1 cellular context compared by ENCODE assay signal in genomic region chr5:153520952-153521351, GRCh38.
TF ChIP-seq lines count a peak whose summit lies in the region.

No MANE protein-coding gene starts in this region.

TF ChIP-seq in IMR-90, 13 proteins besides CTCF, POLR2A, EP300 and RAD21 (continued from another document):
- TF ChIP-seq, protein P1, sequence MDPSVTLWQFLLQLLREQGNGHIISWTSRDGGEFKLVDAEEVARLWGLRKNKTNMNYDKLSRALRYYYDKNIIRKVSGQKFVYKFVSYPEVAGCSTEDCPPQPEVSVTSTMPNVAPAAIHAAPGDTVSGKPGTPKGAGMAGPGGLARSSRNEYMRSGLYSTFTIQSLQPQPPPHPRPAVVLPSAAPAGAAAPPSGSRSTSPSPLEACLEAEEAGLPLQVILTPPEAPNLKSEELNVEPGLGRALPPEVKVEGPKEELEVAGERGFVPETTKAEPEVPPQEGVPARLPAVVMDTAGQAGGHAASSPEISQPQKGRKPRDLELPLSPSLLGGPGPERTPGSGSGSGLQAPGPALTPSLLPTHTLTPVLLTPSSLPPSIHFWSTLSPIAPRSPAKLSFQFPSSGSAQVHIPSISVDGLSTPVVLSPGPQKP (IDR thresholded peaks at IDR 0.05; ENCODE audit: borderline replicate concordance, low read depth, low read length): no peak
- no peak for TF ChIP-seq CHD1 (IDR thresholded peaks at IDR 0.05; ENCODE audit: low read depth, low read length)
- no peak for TF ChIP-seq MAZ (IDR thresholded peaks at IDR 0.05; ENCODE audit: borderline replicate concordance, low read depth, low read length)
- no peak for TF ChIP-seq MAFK (IDR thresholded peaks at IDR 0.05; ENCODE audit: low read depth, low read length)
- no peak for TF ChIP-seq BHLHE40 (IDR thresholded peaks at IDR 0.05; ENCODE audit: low read depth, low read length)
- no peak for TF ChIP-seq FOS (IDR thresholded peaks at IDR 0.05; ENCODE audit: low read depth, low read length)
- no peak for TF ChIP-seq RCOR1 (IDR thresholded peaks at IDR 0.05; ENCODE audit: insufficient replicate concordance, low read length)
- TF ChIP-seq RFX5 (IDR thresholded peaks at IDR 0.05; ENCODE audit: low read depth, low read length): no peak
- no peak for TF ChIP-seq CEBPB (IDR thresholded peaks at IDR 0.05; ENCODE audit: low read depth, low read length)
- TF ChIP-seq NFE2L2 (IDR thresholded peaks at IDR 0.05; ENCODE audit: low read depth, low read length): no peak
